Comparison of ENCODE assay signal across 10 cellular contexts in genomic region chr13:60398949-60399589, GRCh38. TPM values are rescaled to one million over a fixed set of nuclear protein-coding genes. Genes with fewer than 3 reads are reported as not detected.
DNase-seq lines count a peak whose midpoint lies in the region; ATAC-seq and TF ChIP-seq lines count a peak whose summit lies in the region.
"Had no signal": no experiment of that assay in that cellular context is flagged by ENCODE, and none has a peak within 500 bp of the region (broad histone marks: within the 10 kb centered on the region; RNA-seq: fewer than 3 reads in every experiment).

No MANE protein-coding gene starts in this region.

- H3K4me2 ChIP-seq in neuronal stem cell (ENCODE audit: insufficient read depth, low read length, poor library complexity, severe bottlenecking), result no peak overlapping the region

- no peak overlapping the region for H2BK5ac ChIP-seq in neuronal stem cell (ENCODE audit: low read length)

- H3K79me1 ChIP-seq in neuronal stem cell (ENCODE audit: low read depth, low read length), result no peaks in the 10 kb centered on the region

- H3K27ac ChIP-seq in VCaP (peak overlapping the region; percentile 91), right cardiac atrium (ENCODE audit: low read length) (no peak overlapping the region), subcutaneous abdominal adipose tissue (ENCODE audit: low read depth, low read length) (peak overlapping the region; percentile 89), neuronal stem cell (replicated peaks; ENCODE audit: low read length) (no peak overlapping the region)

- no peak for TF ChIP-seq CTCF in VCaP (conservative IDR thresholded peaks at IDR 0.05)

- H2AK5ac ChIP-seq in neuronal stem cell (ENCODE audit: low read depth, low read length), result no peak overlapping the region

- no peaks in the 10 kb centered on the region for H3K27me3 Mint-ChIP-seq in activated CD4-positive, alpha-beta T cell treated with anti-CD3 and anti-CD28 coated beads, Interleukin-2, amount 10 ng/mL, durations not matched to agents 24 days and 14 days

- no peak overlapping the region for H2BK15ac ChIP-seq in neuronal stem cell (ENCODE audit: low read length)

- H3K9me3 ChIP-seq in right cardiac atrium (ENCODE audit: control insufficient read depth, low read length) (no peaks in the 10 kb centered on the region), subcutaneous abdominal adipose tissue (ENCODE audit: control insufficient read depth in 5 of 5, low read length in 5 of 5) (no peaks in the 10 kb centered on the region), neuronal stem cell (replicated peaks in 1 of 2; ENCODE audit: control insufficient read depth in 2 of 2, insufficient read depth in 1 of 2, low read depth in 1 of 2, low read length in 2 of 2) (no peaks in the 10 kb centered on the region)

- H3K4me1 Mint-ChIP-seq in activated CD4-positive, alpha-beta T cell treated with anti-CD3 and anti-CD28 coated beads, Interleukin-2, amount 10 ng/mL, durations not matched to agents 24 days and 14 days, result peaks cover 36% of the 10 kb centered on the region

- peak overlapping the region; percentile 48 to 95 (median 92) for H3K9ac ChIP-seq in subcutaneous abdominal adipose tissue (ENCODE audit: low read length in 5 of 5)
- H3K9ac ChIP-seq in neuronal stem cell (ENCODE audit: low read depth, low read length, poor library complexity), result no peak overlapping the region

- no peaks in the 10 kb centered on the region for H3K27me3 ChIP-seq in right cardiac atrium (ENCODE audit: control insufficient read depth, insufficient read depth)
- no peaks in the 10 kb centered on the region for H3K27me3 ChIP-seq in subcutaneous abdominal adipose tissue (ENCODE audit: control insufficient read depth in 5 of 5, insufficient read depth in 4 of 5, low read length in 5 of 5)
- no peaks in the 10 kb centered on the region for H3K27me3 ChIP-seq in neuronal stem cell (ENCODE audit: control insufficient read depth in 3 of 3, insufficient read depth in 3 of 3, low read depth in 1 of 3, low read length in 3 of 3)

- no peak overlapping the region for H2AFZ ChIP-seq in neuronal stem cell (ENCODE audit: low read length)

- no peaks in the 10 kb centered on the region for H3K36me3 ChIP-seq in subcutaneous abdominal adipose tissue (ENCODE audit: control insufficient read depth in 5 of 5, insufficient read depth in 5 of 5, low read length in 5 of 5)
- H3K36me3 ChIP-seq in neuronal stem cell (replicated peaks in 1 of 2; ENCODE audit: control insufficient read depth in 2 of 2, insufficient read depth in 2 of 2, low read length in 2 of 2), result no peaks in the 10 kb centered on the region

- intact Hi-C loops in activated CD4-positive, alpha-beta T cell treated with anti-CD3 and anti-CD28 coated beads, Interleukin-2, amount 10 ng/mL, durations not matched to agents 24 days and 14 days (cut with micrococcal nuclease), result loop anchor here (1.0 kb wide), 2 partner anchors 18 to 32 kb away; no protein-coding TSS in a partner anchor
- intact Hi-C loops in right cardiac atrium (cut with DNase I), result no loop called here

- no peak overlapping the region for H3K14ac ChIP-seq in neuronal stem cell (ENCODE audit: low read length)

- H3K9me3 Mint-ChIP-seq in activated CD4-positive, alpha-beta T cell treated with anti-CD3 and anti-CD28 coated beads, Interleukin-2, amount 10 ng/mL, durations not matched to agents 24 days and 14 days, result no peaks in the 10 kb centered on the region

- no peak overlapping the region for H2BK120ac ChIP-seq in neuronal stem cell (ENCODE audit: low read depth, low read length)

- no peak overlapping the region for H2BK12ac ChIP-seq in neuronal stem cell (ENCODE audit: low read length)

- no peak overlapping the region for H3K18ac ChIP-seq in neuronal stem cell (ENCODE audit: low read length)

- H3K4me1 ChIP-seq in right cardiac atrium (ENCODE audit: control insufficient read depth, insufficient read depth, low read length), result no peaks in the 10 kb centered on the region
- H3K4me1 ChIP-seq in subcutaneous abdominal adipose tissue (ENCODE audit: control insufficient read depth in 5 of 5, insufficient read depth in 5 of 5, low read length in 5 of 5), result peaks cover 4 to 24% (median 22%) of the 10 kb centered on the region in 5 donors
- peaks cover 2 to 8% of the 10 kb centered on the region in 2 donors for H3K4me1 ChIP-seq in neuronal stem cell (ENCODE audit: control insufficient read depth in 2 of 2, insufficient read depth in 1 of 2, low read depth in 1 of 2, low read length in 2 of 2)

- no peak overlapping the region for H3K4ac ChIP-seq in neuronal stem cell (ENCODE audit: low read length)

- ATAC-seq in right cardiac atrium (no peak), GM21737 (IDR thresholded peaks at IDR 0.05; ENCODE audit: unreplicated experiment) (no peak)

- DNase-seq in activated CD4-positive, alpha-beta T cell treated with anti-CD3 and anti-CD28 coated beads, Interleukin-2, amount 10 ng/mL, durations not matched to agents 24 days and 14 days, result no peak
- no peak for DNase-seq in activated CD4-positive, alpha-beta T cell treated with anti-CD3 and anti-CD28 coated beads for 1 hour
- DNase-seq in right cardiac atrium (no peak), neuronal stem cell (ENCODE audit: low spot score) (no peak), nucleus accumbens (lab: John Stamatoyannopoulos, UW) (no peak)
- DNase-seq: DMS79; effector CD4-positive, alpha-beta T cell had no signal

- no peak overlapping the region for H4K8ac ChIP-seq in neuronal stem cell (ENCODE audit: low read depth, low read length)

- peak overlapping the region; percentile 73 for H3K27ac Mint-ChIP-seq in activated CD4-positive, alpha-beta T cell treated with anti-CD3 and anti-CD28 coated beads, Interleukin-2, amount 10 ng/mL, durations not matched to agents 24 days and 14 days

- H3K4me3 ChIP-seq in right cardiac atrium (ENCODE audit: low read length), result peak overlapping the region; percentile 12
- H3K4me3 ChIP-seq in subcutaneous abdominal adipose tissue (ENCODE audit: low read depth in 1 of 5, low read length in 5 of 5), result peak overlapping the region in 3 of 5 donors; percentile 9 to 88 (median 83)
- H3K4me3 ChIP-seq in neuronal stem cell (ENCODE audit: low read length in 2 of 2), result peak overlapping the region in 1 of 2 donors; percentile 96

- H3K4me3 Mint-ChIP-seq in activated CD4-positive, alpha-beta T cell treated with anti-CD3 and anti-CD28 coated beads, Interleukin-2, amount 10 ng/mL, durations not matched to agents 24 days and 14 days, result peak overlapping the region; percentile 93

- WGBS in right cardiac atrium, result 48% methylated on average over 5 of the region's 5 CpGs
- WGBS in neuronal stem cell (ENCODE audit: extremely low coverage in 2 of 2, insufficient read length in 2 of 2, insufficient replicate concordance in 1 of 2), 2 donors, result no CpG with 5 or more reads among the region's 5 CpGs

- peaks cover 5% of the 10 kb centered on the region for H3K36me3 Mint-ChIP-seq in activated CD4-positive, alpha-beta T cell treated with anti-CD3 and anti-CD28 coated beads, Interleukin-2, amount 10 ng/mL, durations not matched to agents 24 days and 14 days (ENCODE audit: low read depth)

- no peak overlapping the region for H4K91ac ChIP-seq in neuronal stem cell (ENCODE audit: low read depth, low read length, poor library complexity)

- no peak overlapping the region for H3K23ac ChIP-seq in neuronal stem cell (ENCODE audit: low read depth, low read length, poor library complexity)

RNA-seq across cellular contexts. Expression of gene TDRD3, which starts 2.0 kb away (rescaled TPM):
- total RNA-seq in activated CD4-positive, alpha-beta T cell treated with anti-CD3 and anti-CD28 coated beads, Interleukin-2, amount 10 ng/mL, durations not matched to agents 24 days and 14 days, result 19.4 and 19.7 TPM in 2 replicates
- total RNA-seq in right cardiac atrium, result 10 to 100 TPM; 40.8 to 59.0 (median 51.5) TPM
- polyA plus RNA-seq in right cardiac atrium, result 14.8 TPM
- polyA plus RNA-seq in neuronal stem cell (2013, experiment 1 of 2), result 20.1 TPM
- polyA plus RNA-seq in neuronal stem cell (2013, experiment 2 of 2), result 20.7 TPM

Comparison
In these comparisons a context has a peak if more than half of its experiments do, and no peak if none do; other contexts are left out.
1. H3K27ac ChIP-seq: peak in VCaP (single experiment) and subcutaneous abdominal adipose tissue (single experiment); none in right cardiac atrium (single experiment) and neuronal stem cell (single experiment).